In the genomic region with DNA sequence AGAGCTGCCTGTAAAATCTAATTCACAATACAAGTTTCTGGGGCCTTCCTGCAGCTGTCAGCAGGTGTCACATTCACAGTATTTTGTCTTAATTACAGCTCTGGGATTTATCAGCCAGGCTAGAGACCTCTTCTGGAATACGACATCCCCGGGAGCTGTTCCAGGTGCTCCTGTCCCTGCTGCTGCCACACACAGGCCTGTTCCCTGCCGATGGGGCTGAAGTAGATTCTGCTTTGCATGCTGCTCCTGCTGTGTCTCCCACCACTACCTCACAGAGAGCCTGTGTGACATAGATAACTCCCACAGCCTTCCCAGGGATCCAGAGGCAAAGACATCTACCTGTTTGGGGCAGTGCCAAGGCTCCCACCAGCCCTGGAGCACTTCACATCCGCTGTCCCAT, we compare ENCODE assay signal across 1 cellular context.
TF ChIP-seq lines count a peak whose summit lies in the region.

No MANE protein-coding gene starts in this region.

TF ChIP-seq in H1, 55 proteins besides CTCF, POLR2A, EP300 and RAD21:
- TF ChIP-seq NRF1 (IDR thresholded peaks at IDR 0.05; ENCODE audit: low read depth, low read length) (no peak), MAFK (IDR thresholded peaks at IDR 0.05; ENCODE audit: low read depth, low read length) (no peak), KDM5A (IDR thresholded peaks at IDR 0.05; ENCODE audit: low read length) (no peak), POU5F1 (IDR thresholded peaks at IDR 0.05; ENCODE audit: low read depth, low read length) (no peak), GABPA (IDR thresholded peaks at IDR 0.05; ENCODE audit: borderline replicate concordance, insufficient read depth, low read length) (no peak), KDM1A (IDR thresholded peaks at IDR 0.05; ENCODE audit: borderline replicate concordance, low read length) (no peak), SIRT6 (IDR thresholded peaks at IDR 0.05; ENCODE audit: low read length) (no peak), CTBP2 (IDR thresholded peaks at IDR 0.05; ENCODE audit: borderline replicate concordance, insufficient read depth, insufficient read length, low read length) (no peak), SP2 (IDR thresholded peaks at IDR 0.05; ENCODE audit: low read length) (no peak), TEAD4 (IDR thresholded peaks at IDR 0.05; ENCODE audit: low read depth, low read length) (no peak), HDAC2 (IDR thresholded peaks at IDR 0.05; ENCODE audit: borderline replicate concordance in 1 of 2, low read depth in 2 of 2, low read length in 2 of 2) (no peak), RXRA (IDR thresholded peaks at IDR 0.05; ENCODE audit: insufficient read depth, low read depth, low read length) (no peak), CHD1 (IDR thresholded peaks at IDR 0.05; ENCODE audit: low read depth, low read length) (no peak), TAF7 (optimal IDR thresholded peaks at IDR 0.05; ENCODE audit: borderline replicate concordance, low read depth, low read length) (no peak), CBX8 (IDR thresholded peaks at IDR 0.05; ENCODE audit: borderline replicate concordance, low read depth, low read length) (no peak), TCF12 (IDR thresholded peaks at IDR 0.05; ENCODE audit: low read depth, low read length) (no peak), CHD2 (IDR thresholded peaks at IDR 0.05; ENCODE audit: low read length) (no peak), ASH2L (IDR thresholded peaks at IDR 0.05; ENCODE audit: low read length) (no peak), ZNF274 (IDR thresholded peaks at IDR 0.05; ENCODE audit: borderline replicate concordance, extremely low read depth, low read length) (no peak)
- TF ChIP-seq, protein P1, sequence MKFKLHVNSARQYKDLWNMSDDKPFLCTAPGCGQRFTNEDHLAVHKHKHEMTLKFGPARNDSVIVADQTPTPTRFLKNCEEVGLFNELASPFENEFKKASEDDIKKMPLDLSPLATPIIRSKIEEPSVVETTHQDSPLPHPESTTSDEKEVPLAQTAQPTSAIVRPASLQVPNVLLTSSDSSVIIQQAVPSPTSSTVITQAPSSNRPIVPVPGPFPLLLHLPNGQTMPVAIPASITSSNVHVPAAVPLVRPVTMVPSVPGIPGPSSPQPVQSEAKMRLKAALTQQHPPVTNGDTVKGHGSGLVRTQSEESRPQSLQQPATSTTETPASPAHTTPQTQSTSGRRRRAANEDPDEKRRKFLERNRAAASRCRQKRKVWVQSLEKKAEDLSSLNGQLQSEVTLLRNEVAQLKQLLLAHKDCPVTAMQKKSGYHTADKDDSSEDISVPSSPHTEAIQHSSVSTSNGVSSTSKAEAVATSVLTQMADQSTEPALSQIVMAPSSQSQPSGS (IDR thresholded peaks at IDR 0.05; ENCODE audit: low read length) = no peak
